18 cellular contexts compared by ENCODE assay signal in genomic region chr12:101700299-101700820, GRCh38. TPM values are rescaled to one million over a fixed set of nuclear protein-coding genes. Genes with fewer than 3 reads are reported as not detected.
DNase-seq lines count a peak whose midpoint lies in the region; ATAC-seq and TF ChIP-seq lines count a peak whose summit lies in the region.
"Had no signal": no experiment of that assay in that cellular context is flagged by ENCODE, and none has a peak within 500 bp of the region (broad histone marks: within the 10 kb centered on the region; RNA-seq: fewer than 3 reads in every experiment).

No MANE protein-coding gene starts in this region.

- no peaks in the 10 kb centered on the region for H3K79me1 ChIP-seq in H9 (ENCODE audit: insufficient read depth, low read depth, low read length, poor library complexity, severe bottlenecking)

- H3K23ac ChIP-seq in H9 (ENCODE audit: insufficient read length, low read depth, low read length) = no peak overlapping the region

- in situ Hi-C loops in HAP-1 (cut with MboI; ENCODE audit: low sequenced_read_pairs) = no loop called here

- H2BK120ac ChIP-seq in H9 (ENCODE audit: low read depth, low read length, poor library complexity, severe bottlenecking) = no peak overlapping the region

- POLR2A ChIA-PET in CD4-positive, alpha-beta T cell (lab: Charles Lee) = no interaction called here

- H2AK5ac ChIP-seq in H9 (ENCODE audit: insufficient read length, low read length) = no peak overlapping the region

- no peak overlapping the region for H3K14ac ChIP-seq in H9 (ENCODE audit: insufficient read depth, low read length)

- H3K4me1 ChIP-seq in HAP-1 = peaks cover 35% of the 10 kb centered on the region
- peaks cover 28 to 43% of the 10 kb centered on the region in 2 donors for H3K4me1 ChIP-seq in duodenal mucosa (ENCODE audit: control insufficient read depth in 1 of 2, insufficient read depth in 2 of 2, low read length in 2 of 2)
- H3K4me1 ChIP-seq in osteoblast (ENCODE audit: insufficient read depth, low read length) = peaks cover 6% of the 10 kb centered on the region
- peaks cover 3% of the 10 kb centered on the region; the same call in 1 of the 2 replicates for H3K4me1 ChIP-seq in H9 (ENCODE audit: insufficient read depth, low read length)
- no peaks in the 10 kb centered on the region for H3K4me1 ChIP-seq in Karpas-422 (ENCODE audit: low read length)

- no peaks in the 10 kb centered on the region for H3K9me2 ChIP-seq in Karpas-422 (replicated peaks; ENCODE audit: insufficient read depth, low read length)

- no peak overlapping the region for H2BK12ac ChIP-seq in H9 (ENCODE audit: insufficient read length, low read depth, low read length)

- no peaks in the 10 kb centered on the region for H3K27me3 ChIP-seq in CD4-positive, alpha-beta T cell (ENCODE audit: control insufficient read depth, insufficient read depth, low read length)
- H3K27me3 ChIP-seq in HAP-1 (ENCODE audit: low read depth) (no peaks in the 10 kb centered on the region), duodenal mucosa (ENCODE audit: control insufficient read depth in 1 of 2, insufficient read depth in 2 of 2, low read length in 2 of 2) (no peaks in the 10 kb centered on the region), osteoblast (ENCODE audit: insufficient read depth, low read length) (no peaks in the 10 kb centered on the region), H9 (ENCODE audit: insufficient read depth, low read length) (peaks cover 8% of the 10 kb centered on the region; the same call in 1 of the 2 replicates), Karpas-422 (ENCODE audit: low read length) (no peaks in the 10 kb centered on the region)
- H3K27me3 ChIP-seq: colonic mucosa, ovary had no signal

- H3K79me2 ChIP-seq in osteoblast (ENCODE audit: insufficient read depth, low read length) (peaks cover 62% of the 10 kb centered on the region), H9 (ENCODE audit: insufficient read depth, low read length) (no peaks in the 10 kb centered on the region), Karpas-422 (ENCODE audit: low read length) (no peaks in the 10 kb centered on the region)

- no peak overlapping the region for H4K91ac ChIP-seq in H9 (ENCODE audit: insufficient read length, low read depth, low read length)

- H3K18ac ChIP-seq in H9 (ENCODE audit: insufficient read length, low read depth, low read length) = no peak overlapping the region

- H2BK5ac ChIP-seq in H9 (ENCODE audit: insufficient read length, low read length) = no peak overlapping the region

- no peaks in the 10 kb centered on the region for H3K9me3 ChIP-seq in CD4-positive, alpha-beta T cell (ENCODE audit: control insufficient read depth, low read length)
- H3K9me3 ChIP-seq in HAP-1 = no peaks in the 10 kb centered on the region
- H3K9me3 ChIP-seq in duodenal mucosa (ENCODE audit: control insufficient read depth in 1 of 2, low read length in 2 of 2) = no peaks in the 10 kb centered on the region
- H3K9me3 ChIP-seq in osteoblast (ENCODE audit: low read depth, low read length) = no peaks in the 10 kb centered on the region
- no peaks in the 10 kb centered on the region for H3K9me3 ChIP-seq in H9 (ENCODE audit: control insufficient read depth, low read depth, low read length)
- H3K9me3 ChIP-seq in Karpas-422 (ENCODE audit: low read length) = no peaks in the 10 kb centered on the region
- H3K9me3 ChIP-seq: colonic mucosa, ovary had no signal

- TF ChIP-seq CTCF in CD4-positive, alpha-beta T cell (IDR thresholded peaks at IDR 0.05) = no peak
- TF ChIP-seq CTCF in osteoblast (IDR thresholded peaks at IDR 0.05; ENCODE audit: extremely low read depth, low read depth, low read length) (no peak), H9 (conservative IDR thresholded peaks at IDR 0.05) (no peak)

- WGBS in H9 (ENCODE audit: extremely low coverage, insufficient read length, low lambda C conversion rate) = no CpG with 5 or more reads among the region's 2 CpGs

- no peak overlapping the region for H3T11ph ChIP-seq in H9 (ENCODE audit: low read length)

- no peaks in the 10 kb centered on the region for H3K27me3 Mint-ChIP-seq in CD4-positive, alpha-beta T cell
- peaks cover 19% of the 10 kb centered on the region for H3K27me3 Mint-ChIP-seq in H9 (ENCODE audit: low read depth)

- H3K27ac Mint-ChIP-seq in CD4-positive, alpha-beta T cell = peak overlapping the region; percentile 80
- H3K27ac Mint-ChIP-seq in H9 = no peak overlapping the region
- H3K27ac Mint-ChIP-seq: WTC11 had no signal

- peak overlapping the region; percentile 95 for H3K4me3 Mint-ChIP-seq in CD4-positive, alpha-beta T cell
- no peak overlapping the region for H3K4me3 Mint-ChIP-seq in H9

- CTCF ChIA-PET in CD4-positive, alpha-beta T cell (lab: Charles Lee) = no interaction called here

- intact Hi-C loops in CD4-positive, alpha-beta T cell (cut with DNase I, micrococcal nuclease) = no loop called here

- H3K27ac ChIP-seq in CD4-positive, alpha-beta T cell (ENCODE audit: low read depth, low read length) = no peak overlapping the region
- H3K27ac ChIP-seq in duodenal mucosa (ENCODE audit: low read depth, low read length) = no peak overlapping the region
- no peak overlapping the region for H3K27ac ChIP-seq in osteoblast (ENCODE audit: low read depth, low read length)
- no peak overlapping the region for H3K27ac ChIP-seq in H9 (ENCODE audit: insufficient read length, low read depth, low read length)
- no peak overlapping the region for H3K27ac ChIP-seq in Karpas-422 (ENCODE audit: low read length)
- H3K27ac ChIP-seq: colonic mucosa, ovary had no signal

- no peak overlapping the region for H3K4ac ChIP-seq in H9 (ENCODE audit: low read depth, low read length)

- peaks cover 13% of the 10 kb centered on the region for H3K23me2 ChIP-seq in H9 (ENCODE audit: insufficient read length, low read depth, low read length, poor library complexity, severe bottlenecking)

- peaks cover 7% of the 10 kb centered on the region for H3K36me3 ChIP-seq in HAP-1 (replicated peaks)
- H3K36me3 ChIP-seq in duodenal mucosa (ENCODE audit: control insufficient read depth in 1 of 2, insufficient read depth in 2 of 2, low read length in 2 of 2) = no peaks in the 10 kb centered on the region
- no peaks in the 10 kb centered on the region for H3K36me3 ChIP-seq in osteoblast (ENCODE audit: insufficient read depth, low read length)
- H3K36me3 ChIP-seq in Karpas-422 (ENCODE audit: insufficient read depth, low read length) = no peaks in the 10 kb centered on the region
- H3K36me3 ChIP-seq: colonic mucosa, ovary had no signal

- no peak for ATAC-seq in CD4-positive, alpha-beta T cell (ENCODE audit: poor library complexity)
- ATAC-seq: WTC11 had no signal

- no peaks in the 10 kb centered on the region for H4K20me1 ChIP-seq in osteoblast (ENCODE audit: insufficient read depth, low read length)
- H4K20me1 ChIP-seq in H9 (ENCODE audit: control insufficient read depth, insufficient read depth, insufficient read length) = no peaks in the 10 kb centered on the region
- no peaks in the 10 kb centered on the region for H4K20me1 ChIP-seq in Karpas-422 (ENCODE audit: insufficient read depth, low read depth, low read length)

- H4K8ac ChIP-seq in H9 (replicated peaks; ENCODE audit: insufficient read length, low read depth, low read length) = no peak overlapping the region

- H2AFZ ChIP-seq in osteoblast (ENCODE audit: low read length) = no peak overlapping the region
- H2AFZ ChIP-seq in H9 (ENCODE audit: low read length) = no peak overlapping the region
- H2AFZ ChIP-seq in Karpas-422 (ENCODE audit: low read length) = no peak overlapping the region

- peaks cover 46% of the 10 kb centered on the region for H3K4me1 Mint-ChIP-seq in CD4-positive, alpha-beta T cell (ENCODE audit: low read depth)
- peaks cover 26 to 36% of the 10 kb centered on the region in 2 experiments for H3K4me1 Mint-ChIP-seq in H9

- H3K56ac ChIP-seq in H9 (ENCODE audit: insufficient read length, low read depth, low read length) = no peak overlapping the region

- DNase-seq in CD4-positive, alpha-beta T cell = no peak
- DNase-seq in HAP-1 (ENCODE audit: low spot score in 2 of 2) (no peak), osteoblast (ENCODE audit: insufficient read length, low spot score, missing footprints) (peak; percentile 69), NCI-H526 (lab: John Stamatoyannopoulos, UW) (no peak), H9 (no peak), Karpas-422 (no peak)
- DNase-seq: activated effector memory CD4-positive, alpha-beta T cell treated with Interleukin-2 at 50 U/mL for 16 hours; aorta; colonic mucosa; DMS53; NCI-H1105 treated with DMSO at 0.1 percent for 48 hours; NCI-H748 treated with DMSO at 0.1 percent for 48 hours; ovary; T-helper 1 cell; trophoblast cell had no signal

- H3K4me3 ChIP-seq in HAP-1 (peak overlapping the region; percentile 0; the same call in 1 of the 2 replicates), duodenal mucosa (ENCODE audit: low read depth in 1 of 2, low read length in 2 of 2) (peak overlapping the region; percentile 27 to 40), osteoblast (ENCODE audit: insufficient read depth, low read length) (no peak overlapping the region), Karpas-422 (ENCODE audit: low read length) (no peak overlapping the region)
- H3K4me3 ChIP-seq: colonic mucosa, ovary had no signal

- H4K5ac ChIP-seq in H9 (ENCODE audit: insufficient read length, low read depth, low read length) = no peak overlapping the region

- no peak overlapping the region for H2BK15ac ChIP-seq in H9 (ENCODE audit: low read depth, low read length)

- H3K36me3 Mint-ChIP-seq in CD4-positive, alpha-beta T cell (ENCODE audit: low read depth) = peaks cover 12% of the 10 kb centered on the region
- peaks cover 0 to 2% (median 0%) of the 10 kb centered on the region in 3 experiments; a peak in 2 of 7 replicates for H3K36me3 Mint-ChIP-seq in H9 (ENCODE audit: insufficient read depth in 1 of 3, low read depth in 3 of 3)
- H3K36me3 Mint-ChIP-seq: WTC11 had no signal

- H3K4me2 ChIP-seq in osteoblast (ENCODE audit: insufficient read depth, low read length) (no peak overlapping the region), H9 (ENCODE audit: insufficient read depth, insufficient read length, low read length) (no peak overlapping the region), Karpas-422 (ENCODE audit: low read depth, low read length, poor library complexity, severe bottlenecking) (no peak overlapping the region)
- H3K4me2 ChIP-seq: smooth muscle cell had no signal

- no peak overlapping the region for H2BK20ac ChIP-seq in H9 (ENCODE audit: low read depth, low read length, poor library complexity, severe bottlenecking)

- H3K9ac ChIP-seq in duodenal mucosa (ENCODE audit: low read depth in 1 of 2, low read length in 2 of 2) = peak overlapping the region in 1 of 2 donors; percentile 39
- no peak overlapping the region for H3K9ac ChIP-seq in H9 (ENCODE audit: extremely low read depth, insufficient read length, low read length)
- no peak overlapping the region for H3K9ac ChIP-seq in Karpas-422 (ENCODE audit: low read length)

- H3K9me3 Mint-ChIP-seq in CD4-positive, alpha-beta T cell = no peaks in the 10 kb centered on the region
- H3K9me3 Mint-ChIP-seq in H9 = no peaks in the 10 kb centered on the region
- H3K9me3 Mint-ChIP-seq: WTC11 had no signal

RNA-seq across cellular contexts. Expression of gene CHPT1, which starts 2.9 kb away (rescaled TPM):
- total RNA-seq in CD4-positive, alpha-beta T cell = 10 to 100 TPM; 10.8 to 11.9 TPM
- total RNA-seq in osteoblast = 24.6 and 32.7 TPM in 2 replicates
- 14.2 and 17.1 TPM in 2 replicates for total RNA-seq in H9 (2021)
- 0.11 TPM in 1 of 2 replicates, not detected in the other for total RNA-seq in Karpas-422 (2014; rRNA removed; shearing (Covaris generic); ENCODE audit: low replicate concordance)

RNA-seq across cellular contexts. Expression of gene SYCP3, which starts 38.9 kb away (rescaled TPM):
- total RNA-seq in CD4-positive, alpha-beta T cell = under 1 TPM; 0.22 to 0.34 TPM
- 0.72 and 0.88 TPM in 2 replicates for total RNA-seq in osteoblast
- total RNA-seq in H9 (2021) = 0.31 TPM in 1 of 2 replicates, not detected in the other
- not detected in 2 replicates for total RNA-seq in Karpas-422 (2014; rRNA removed; shearing (Covaris generic); ENCODE audit: low replicate concordance)
- total RNA-seq: ovary had no signal

Comparison
In these comparisons a context has a peak if more than half of its experiments do, and no peak if none do; other contexts are left out.
1. H3K4me3 ChIP-seq: peak in HAP-1 (single experiment) and duodenal mucosa (2 of 2); none in osteoblast (single experiment) and Karpas-422 (single experiment).
2. RNA of gene CHPT1, which starts 2.9 kb away (total RNA-seq): 24.6 to 32.7 TPM in osteoblast, 14.2 to 17.1 TPM in H9 and 10.8 to 11.9 TPM in CD4-positive, alpha-beta T cell; 0.11 TPM in Karpas-422; every median in the first group is over 10 times any median in the second.